Comparison of ENCODE assay signal across 1 cellular context in the genomic region with DNA sequence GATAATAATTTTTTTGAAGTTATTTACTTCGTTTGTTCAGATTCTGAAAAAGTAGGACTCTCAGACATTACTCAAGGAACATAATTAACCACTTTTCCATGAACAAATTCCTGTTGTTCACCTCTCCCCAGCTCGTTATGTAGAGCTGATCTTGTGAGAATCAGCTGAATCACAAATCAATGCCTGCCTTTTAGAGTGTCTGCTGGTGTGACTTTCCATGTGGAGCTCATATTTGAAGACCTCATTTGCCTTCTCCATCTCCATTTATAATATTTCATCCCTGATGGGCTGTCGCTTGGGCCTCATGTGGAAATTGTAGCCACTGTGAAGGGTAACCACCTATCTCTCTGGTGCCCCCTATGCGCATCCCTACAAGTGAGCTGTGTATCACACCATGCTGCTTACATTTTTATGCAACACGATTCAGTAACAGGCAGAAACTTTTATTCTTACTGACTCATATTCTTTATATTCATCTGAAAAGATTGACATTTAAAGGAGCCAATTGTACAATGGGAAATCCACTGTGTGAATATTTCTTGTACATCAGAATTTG.
TF ChIP-seq lines count a peak whose summit lies in the region.

No MANE protein-coding gene starts in this region.

TF ChIP-seq in HCT116, 20 proteins besides CTCF, POLR2A, EP300 and RAD21 (continued from another document):
- TF ChIP-seq ELF1 (IDR thresholded peaks at IDR 0.05; ENCODE audit: borderline replicate concordance, low read depth) = no peak
- no peak for TF ChIP-seq FOSL1 (IDR thresholded peaks at IDR 0.05; ENCODE audit: low read depth)
- TF ChIP-seq CEBPB (IDR thresholded peaks at IDR 0.05; ENCODE audit: low read depth) = no peak
- no peak for TF ChIP-seq POLR2AphosphoS5 (IDR thresholded peaks at IDR 0.05; ENCODE audit: low read depth, low read length)
- TF ChIP-seq JUND (IDR thresholded peaks at IDR 0.05) = no peak
- TF ChIP-seq ATF3 (IDR thresholded peaks at IDR 0.05) = no peak
- no peak for TF ChIP-seq SP1 (IDR thresholded peaks at IDR 0.05; ENCODE audit: low read depth)
- TF ChIP-seq EZH2phosphoT487 (IDR thresholded peaks at IDR 0.05; ENCODE audit: borderline replicate concordance) = no peak
- TF ChIP-seq, protein P1, sequence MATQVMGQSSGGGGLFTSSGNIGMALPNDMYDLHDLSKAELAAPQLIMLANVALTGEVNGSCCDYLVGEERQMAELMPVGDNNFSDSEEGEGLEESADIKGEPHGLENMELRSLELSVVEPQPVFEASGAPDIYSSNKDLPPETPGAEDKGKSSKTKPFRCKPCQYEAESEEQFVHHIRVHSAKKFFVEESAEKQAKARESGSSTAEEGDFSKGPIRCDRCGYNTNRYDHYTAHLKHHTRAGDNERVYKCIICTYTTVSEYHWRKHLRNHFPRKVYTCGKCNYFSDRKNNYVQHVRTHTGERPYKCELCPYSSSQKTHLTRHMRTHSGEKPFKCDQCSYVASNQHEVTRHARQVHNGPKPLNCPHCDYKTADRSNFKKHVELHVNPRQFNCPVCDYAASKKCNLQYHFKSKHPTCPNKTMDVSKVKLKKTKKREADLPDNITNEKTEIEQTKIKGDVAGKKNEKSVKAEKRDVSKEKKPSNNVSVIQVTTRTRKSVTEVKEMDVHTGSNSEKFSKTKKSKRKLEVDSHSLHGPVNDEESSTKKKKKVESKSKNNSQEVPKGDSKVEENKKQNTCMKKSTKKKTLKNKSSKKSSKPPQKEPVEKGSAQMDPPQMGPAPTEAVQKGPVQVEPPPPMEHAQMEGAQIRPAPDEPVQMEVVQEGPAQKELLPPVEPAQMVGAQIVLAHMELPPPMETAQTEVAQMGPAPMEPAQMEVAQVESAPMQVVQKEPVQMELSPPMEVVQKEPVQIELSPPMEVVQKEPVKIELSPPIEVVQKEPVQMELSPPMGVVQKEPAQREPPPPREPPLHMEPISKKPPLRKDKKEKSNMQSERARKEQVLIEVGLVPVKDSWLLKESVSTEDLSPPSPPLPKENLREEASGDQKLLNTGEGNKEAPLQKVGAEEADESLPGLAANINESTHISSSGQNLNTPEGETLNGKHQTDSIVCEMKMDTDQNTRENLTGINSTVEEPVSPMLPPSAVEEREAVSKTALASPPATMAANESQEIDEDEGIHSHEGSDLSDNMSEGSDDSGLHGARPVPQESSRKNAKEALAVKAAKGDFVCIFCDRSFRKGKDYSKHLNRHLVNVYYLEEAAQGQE (IDR thresholded peaks at IDR 0.05; ENCODE audit: low read depth) = no peak
- no peak for TF ChIP-seq EGR1 (IDR thresholded peaks at IDR 0.05; ENCODE audit: low read depth)
